Comparison of ENCODE assay signal across 1 cellular context in genomic region chr4:158722917-158723793, GRCh38.
A peak's percentile ranks its signal among the peaks of the same experiment; 100 is the strongest.
TF ChIP-seq lines count a peak whose summit lies in the region.

PPID (minus strand) TSS chr4:158723396; CDS start chr4:158723288, 108 bp downstream.

TF ChIP-seq in K562, 482 proteins besides CTCF, POLR2A, EP300 and RAD21 (continued from another document and continues in another):
- TF ChIP-seq ZBTB40 (IDR thresholded peaks at IDR 0.05) = peak; percentile 97
- no peak for TF ChIP-seq ZBTB40 (CRISPR knock-in tag; IDR thresholded peaks at IDR 0.05)
- TF ChIP-seq PHTF2 (CRISPR knock-in tag; IDR thresholded peaks at IDR 0.05) = no peak
- TF ChIP-seq ZNF609 (CRISPR knock-in tag; IDR thresholded peaks at IDR 0.05; ENCODE audit: borderline replicate concordance) = no peak
- TF ChIP-seq PTBP1 (IDR thresholded peaks at IDR 0.05; ENCODE audit: low read depth, low read length) = no peak
- peak in 1 of 2 experiments; percentile 25; a peak in 1 of 4 replicates for TF ChIP-seq FOXA3 (CRISPR knock-in tag; conservative IDR thresholded peaks at IDR 0.05 in 1 of 2, IDR thresholded peaks at IDR 0.05 in 1 of 2)
- TF ChIP-seq TAF15 (IDR thresholded peaks at IDR 0.05; ENCODE audit: low read depth, low read length) = no peak
- no peak for TF ChIP-seq HINFP (tag; conservative IDR thresholded peaks at IDR 0.05; ENCODE audit: low read depth)
- TF ChIP-seq ZNF174 (CRISPR knock-in tag; IDR thresholded peaks at IDR 0.05) = no peak
- TF ChIP-seq XRCC5 (IDR thresholded peaks at IDR 0.05; ENCODE audit: low read depth, low read length) = 0 out of 2 replicates have a peak, but pooled peaks have one; percentile 35
- TF ChIP-seq CBFA2T3 (IDR thresholded peaks at IDR 0.05) = no peak; the same call in 1 of the 2 replicates
- no peak for TF ChIP-seq CGGBP1 (CRISPR knock-in tag; IDR thresholded peaks at IDR 0.05)
- TF ChIP-seq, protein P1, sequence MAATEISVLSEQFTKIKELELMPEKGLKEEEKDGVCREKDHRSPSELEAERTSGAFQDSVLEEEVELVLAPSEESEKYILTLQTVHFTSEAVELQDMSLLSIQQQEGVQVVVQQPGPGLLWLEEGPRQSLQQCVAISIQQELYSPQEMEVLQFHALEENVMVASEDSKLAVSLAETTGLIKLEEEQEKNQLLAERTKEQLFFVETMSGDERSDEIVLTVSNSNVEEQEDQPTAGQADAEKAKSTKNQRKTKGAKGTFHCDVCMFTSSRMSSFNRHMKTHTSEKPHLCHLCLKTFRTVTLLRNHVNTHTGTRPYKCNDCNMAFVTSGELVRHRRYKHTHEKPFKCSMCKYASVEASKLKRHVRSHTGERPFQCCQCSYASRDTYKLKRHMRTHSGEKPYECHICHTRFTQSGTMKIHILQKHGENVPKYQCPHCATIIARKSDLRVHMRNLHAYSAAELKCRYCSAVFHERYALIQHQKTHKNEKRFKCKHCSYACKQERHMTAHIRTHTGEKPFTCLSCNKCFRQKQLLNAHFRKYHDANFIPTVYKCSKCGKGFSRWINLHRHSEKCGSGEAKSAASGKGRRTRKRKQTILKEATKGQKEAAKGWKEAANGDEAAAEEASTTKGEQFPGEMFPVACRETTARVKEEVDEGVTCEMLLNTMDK (IDR thresholded peaks at IDR 0.05; ENCODE audit: borderline replicate concordance, insufficient read depth, low read depth, low read length, poor library complexity, severe bottlenecking) = no peak
- TF ChIP-seq ZNF740 (CRISPR knock-in tag; IDR thresholded peaks at IDR 0.05) = 0 out of 2 replicates have a peak, but pooled peaks have one; percentile 60
- no peak for TF ChIP-seq ZNF740 (tag; IDR thresholded peaks at IDR 0.05)
